Comparison of ENCODE assay signal across 1 cellular context in the genomic region with DNA sequence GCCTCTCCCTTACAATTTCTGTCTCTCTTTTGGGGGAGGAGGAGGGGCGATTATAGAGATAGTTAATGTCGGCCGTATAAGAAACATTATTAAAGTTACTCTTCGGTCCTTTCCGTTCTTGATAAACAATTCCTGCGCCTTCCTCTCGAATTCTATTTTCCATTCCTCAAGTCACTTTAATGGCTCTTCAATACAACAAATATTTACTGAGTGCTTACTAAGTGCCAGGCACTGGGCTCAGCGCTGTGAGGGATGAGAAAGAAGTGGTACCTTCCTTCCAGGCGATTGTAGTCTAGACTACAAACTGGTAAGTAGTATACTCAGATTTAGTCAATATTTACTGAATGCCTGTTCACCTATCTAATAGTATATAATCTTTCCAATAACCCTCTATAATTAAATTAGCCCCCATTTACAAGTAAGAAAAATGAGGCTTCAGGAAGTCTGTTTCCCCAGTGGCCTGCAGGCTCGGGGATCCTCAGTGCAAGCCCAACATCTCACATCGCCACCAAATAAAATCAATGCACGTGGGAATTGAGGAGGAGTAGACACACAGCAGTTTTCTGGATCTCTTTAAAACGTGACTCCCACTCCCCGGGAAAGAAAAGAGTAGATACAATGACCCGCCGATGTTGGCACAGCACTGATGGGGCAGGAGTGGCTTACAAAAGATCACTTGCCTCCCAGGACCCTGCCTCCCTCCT.
TF ChIP-seq lines count a peak whose summit lies in the region.

No MANE protein-coding gene starts in this region.

TF ChIP-seq in HCT116, 20 proteins besides CTCF, POLR2A, EP300 and RAD21 (continued from another document):
- TF ChIP-seq, protein P1, sequence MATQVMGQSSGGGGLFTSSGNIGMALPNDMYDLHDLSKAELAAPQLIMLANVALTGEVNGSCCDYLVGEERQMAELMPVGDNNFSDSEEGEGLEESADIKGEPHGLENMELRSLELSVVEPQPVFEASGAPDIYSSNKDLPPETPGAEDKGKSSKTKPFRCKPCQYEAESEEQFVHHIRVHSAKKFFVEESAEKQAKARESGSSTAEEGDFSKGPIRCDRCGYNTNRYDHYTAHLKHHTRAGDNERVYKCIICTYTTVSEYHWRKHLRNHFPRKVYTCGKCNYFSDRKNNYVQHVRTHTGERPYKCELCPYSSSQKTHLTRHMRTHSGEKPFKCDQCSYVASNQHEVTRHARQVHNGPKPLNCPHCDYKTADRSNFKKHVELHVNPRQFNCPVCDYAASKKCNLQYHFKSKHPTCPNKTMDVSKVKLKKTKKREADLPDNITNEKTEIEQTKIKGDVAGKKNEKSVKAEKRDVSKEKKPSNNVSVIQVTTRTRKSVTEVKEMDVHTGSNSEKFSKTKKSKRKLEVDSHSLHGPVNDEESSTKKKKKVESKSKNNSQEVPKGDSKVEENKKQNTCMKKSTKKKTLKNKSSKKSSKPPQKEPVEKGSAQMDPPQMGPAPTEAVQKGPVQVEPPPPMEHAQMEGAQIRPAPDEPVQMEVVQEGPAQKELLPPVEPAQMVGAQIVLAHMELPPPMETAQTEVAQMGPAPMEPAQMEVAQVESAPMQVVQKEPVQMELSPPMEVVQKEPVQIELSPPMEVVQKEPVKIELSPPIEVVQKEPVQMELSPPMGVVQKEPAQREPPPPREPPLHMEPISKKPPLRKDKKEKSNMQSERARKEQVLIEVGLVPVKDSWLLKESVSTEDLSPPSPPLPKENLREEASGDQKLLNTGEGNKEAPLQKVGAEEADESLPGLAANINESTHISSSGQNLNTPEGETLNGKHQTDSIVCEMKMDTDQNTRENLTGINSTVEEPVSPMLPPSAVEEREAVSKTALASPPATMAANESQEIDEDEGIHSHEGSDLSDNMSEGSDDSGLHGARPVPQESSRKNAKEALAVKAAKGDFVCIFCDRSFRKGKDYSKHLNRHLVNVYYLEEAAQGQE (IDR thresholded peaks at IDR 0.05; ENCODE audit: low read depth) = no peak
- TF ChIP-seq, protein P2, sequence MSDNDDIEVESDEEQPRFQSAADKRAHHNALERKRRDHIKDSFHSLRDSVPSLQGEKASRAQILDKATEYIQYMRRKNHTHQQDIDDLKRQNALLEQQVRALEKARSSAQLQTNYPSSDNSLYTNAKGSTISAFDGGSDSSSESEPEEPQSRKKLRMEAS (IDR thresholded peaks at IDR 0.05) = no peak
- no peak for TF ChIP-seq EZH2 (IDR thresholded peaks at IDR 0.05)
